31 cellular contexts compared by ENCODE assay signal in genomic region chr2:62206024-62206423, GRCh38. TPM values are rescaled to one million over a fixed set of nuclear protein-coding genes. Genes with fewer than 3 reads are reported as not detected.
DNase-seq lines count a peak whose midpoint lies in the region; ATAC-seq, FAIRE-seq and TF ChIP-seq lines count a peak whose summit lies in the region.
"Had no signal": no experiment of that assay in that cellular context is flagged by ENCODE, and none has a peak within 500 bp of the region (broad histone marks: within the 10 kb centered on the region; RNA-seq: fewer than 3 reads in every experiment).

No MANE protein-coding gene starts in this region.

- peaks cover 0 to 4% of the 10 kb centered on the region in 2 donors for H3K9me3 Mint-ChIP-seq in stimulated activated naive CD8-positive, alpha-beta T cell treated with anti-CD3 and anti-CD28 coated beads, Interleukin-15, amount 100 ng/mL, for 72 hours
- no peaks in the 10 kb centered on the region for H3K9me3 Mint-ChIP-seq in activated naive CD8-positive, alpha-beta T cell (ENCODE audit: low read depth)
- peaks cover 0 to 10% (median 0%) of the 10 kb centered on the region in 11 donors for H3K9me3 Mint-ChIP-seq in naive thymus-derived CD4-positive, alpha-beta T cell
- H3K9me3 Mint-ChIP-seq: activated naive CD4-positive, alpha-beta T cell treated with anti-CD3 and anti-CD28 coated beads, Interleukin-2, amount 50 U/mL, for 24 hours had no signal

- peaks cover 15 to 66% of the 10 kb centered on the region in 2 donors for H3K4me1 ChIP-seq in naive thymus-derived CD4-positive, alpha-beta T cell (ENCODE audit: control insufficient read depth in 2 of 2, insufficient read depth in 2 of 2, low read length in 2 of 2)
- H3K4me1 ChIP-seq: BE2C, HAP-1, SJCRH30 had no signal

- intact Hi-C loops in naive thymus-derived CD4-positive, alpha-beta T cell (cut with micrococcal nuclease) = no loop called here

- no peak for DNase-seq in stimulated activated naive CD8-positive, alpha-beta T cell treated with anti-CD3 and anti-CD28 coated beads, Interleukin-15, amount 100 ng/mL, for 72 hours
- DNase-seq in stimulated activated naive CD8-positive, alpha-beta T cell treated with anti-CD3 and anti-CD28 coated beads, Interleukin-15, Interleukin-2, amounts not matched to agents 100 U/mL and 50 U/mL, for 24 hours = no peak
- no peak for DNase-seq in naive thymus-derived CD4-positive, alpha-beta T cell
- DNase-seq in Kasumi-1 (lab: John Stamatoyannopoulos, UW) = no peak
- DNase-seq in D721Med (ENCODE audit: insufficient read length, low spot score) = no peak
- DNase-seq: ACHN; activated CD4-positive, alpha-beta T cell treated with anti-CD3 and anti-CD28 coated beads, Interleukin-2, amount 50 U/mL, for 4 hours; activated CD4-positive, CD25-positive, alpha-beta regulatory T cell; activated CD8-positive, alpha-beta memory T cell treated with anti-CD3 and anti-CD28 coated beads, Interleukin-2, amount 50 U/mL, for 4 hours; aorta; BE2C; COR-L47; DMS79 treated with DMSO at 0.1 percent for 48 hours; effector CD4-positive, alpha-beta T cell; GDM1; MV-4-11; NCI-H1436 treated with DMSO at 0.1 percent for 48 hours; NCI-H2107; NCI-H510A treated with DMSO at 0.1 percent for 48 hours; right cardiac atrium; SJCRH30; stimulated activated CD4-positive, alpha-beta T cell treated with anti-CD3 and anti-CD28 coated beads, Interleukin-1b, Interleukin-23, amount 100 ng/mL, for 48 hours; stomach had no signal

- peaks cover 15% of the 10 kb centered on the region for H3K36me3 Mint-ChIP-seq in activated naive CD8-positive, alpha-beta T cell
- H3K36me3 Mint-ChIP-seq in naive thymus-derived CD4-positive, alpha-beta T cell = peaks cover 3 to 43% (median 21%) of the 10 kb centered on the region in 5 donors

- H3K9me3 ChIP-seq in naive thymus-derived CD4-positive, alpha-beta T cell (ENCODE audit: control insufficient read depth in 2 of 3, low read length in 3 of 3) = no peaks in the 10 kb centered on the region
- H3K9me3 ChIP-seq: BE2C, HAP-1, SJCRH30, stomach had no signal

- no peak for FAIRE-seq in D721Med (lab: Jason Lieb, UNC)
- FAIRE-seq: colon had no signal

- POLR2A ChIA-PET in naive thymus-derived CD4-positive, alpha-beta T cell (lab: Charles Lee) = no interaction called here

- H3K4me3 Mint-ChIP-seq in stimulated activated naive CD8-positive, alpha-beta T cell treated with anti-CD3 and anti-CD28 coated beads, Interleukin-15, amount 100 ng/mL, for 72 hours = peak overlapping the region; percentile 54 to 72
- H3K4me3 Mint-ChIP-seq in activated naive CD8-positive, alpha-beta T cell = no peak overlapping the region
- no peak overlapping the region for H3K4me3 Mint-ChIP-seq in naive thymus-derived CD4-positive, alpha-beta T cell
- H3K4me3 Mint-ChIP-seq: activated naive CD4-positive, alpha-beta T cell treated with anti-CD3 and anti-CD28 coated beads, Interleukin-2, amount 50 U/mL, for 24 hours; memory B cell had no signal

- peak overlapping the region; percentile 17 to 91 for H3K27ac Mint-ChIP-seq in stimulated activated naive CD8-positive, alpha-beta T cell treated with anti-CD3 and anti-CD28 coated beads, Interleukin-15, amount 100 ng/mL, for 72 hours
- H3K27ac Mint-ChIP-seq in activated naive CD8-positive, alpha-beta T cell = peak overlapping the region; percentile 87
- H3K27ac Mint-ChIP-seq in naive thymus-derived CD4-positive, alpha-beta T cell = peak overlapping the region in 6 of 9 donors; percentile 15 to 82 (median 50)
- H3K27ac Mint-ChIP-seq: activated naive CD4-positive, alpha-beta T cell treated with anti-CD3 and anti-CD28 coated beads, Interleukin-2, amount 50 U/mL, for 24 hours; memory B cell had no signal

- no peak overlapping the region for H3K4me3 ChIP-seq in naive thymus-derived CD4-positive, alpha-beta T cell (ENCODE audit: low read length)
- H3K4me3 ChIP-seq: HAP-1, SJCRH30, stomach had no signal

- TF ChIP-seq CTCF in D721Med (IDR thresholded peaks at IDR 0.05; ENCODE audit: insufficient read depth, missing control alignments) = no peak

- peaks cover 100% of the 10 kb centered on the region for H3K4me1 Mint-ChIP-seq in stimulated activated naive CD8-positive, alpha-beta T cell treated with anti-CD3 and anti-CD28 coated beads, Interleukin-15, amount 100 ng/mL, for 72 hours
- H3K4me1 Mint-ChIP-seq in activated naive CD8-positive, alpha-beta T cell (ENCODE audit: low read depth) = peaks cover 96% of the 10 kb centered on the region
- peaks cover 64 to 97% (median 89%) of the 10 kb centered on the region in 7 donors for H3K4me1 Mint-ChIP-seq in naive thymus-derived CD4-positive, alpha-beta T cell

- no peak for ATAC-seq in stimulated activated naive CD8-positive, alpha-beta T cell treated with anti-CD3 and anti-CD28 coated beads, Interleukin-15, amount 100 ng/mL, for 72 hours
- ATAC-seq in stimulated activated naive CD8-positive, alpha-beta T cell treated with anti-CD3 and anti-CD28 coated beads, Interleukin-15, Interleukin-2, amounts not matched to agents 100 U/mL and 50 U/mL, for 24 hours = no peak
- no peak for ATAC-seq in naive thymus-derived CD4-positive, alpha-beta T cell
- ATAC-seq in HG03139 (IDR thresholded peaks at IDR 0.05; ENCODE audit: unreplicated experiment) = no peak
- no peak for ATAC-seq in SK-N-SH treated with all-trans-retinoic acid at 6 μM for 48 hours
- ATAC-seq: left lobe of liver had no signal

- peaks cover 0 to 4% (median 0%) of the 10 kb centered on the region in 3 experiments for H3K36me3 ChIP-seq in naive thymus-derived CD4-positive, alpha-beta T cell (ENCODE audit: control insufficient read depth in 2 of 3, insufficient read depth in 3 of 3, low read length in 3 of 3)
- H3K36me3 ChIP-seq: BE2C, HAP-1, SJCRH30, stomach had no signal

- no peaks in the 10 kb centered on the region for H3K27me3 Mint-ChIP-seq in stimulated activated naive CD8-positive, alpha-beta T cell treated with anti-CD3 and anti-CD28 coated beads, Interleukin-15, amount 100 ng/mL, for 72 hours
- no peaks in the 10 kb centered on the region for H3K27me3 Mint-ChIP-seq in activated naive CD8-positive, alpha-beta T cell
- no peaks in the 10 kb centered on the region for H3K27me3 Mint-ChIP-seq in naive thymus-derived CD4-positive, alpha-beta T cell
- H3K27me3 Mint-ChIP-seq: activated naive CD4-positive, alpha-beta T cell treated with anti-CD3 and anti-CD28 coated beads, Interleukin-2, amount 50 U/mL, for 24 hours; memory B cell had no signal

- H3K27ac ChIP-seq in naive thymus-derived CD4-positive, alpha-beta T cell (ENCODE audit: low read depth, low read length) = no peak overlapping the region
- H3K27ac ChIP-seq: SJCRH30, stomach had no signal

- H3K27me3 ChIP-seq in naive thymus-derived CD4-positive, alpha-beta T cell (ENCODE audit: control insufficient read depth in 2 of 2, insufficient read depth in 2 of 2, low read length in 2 of 2) = no peaks in the 10 kb centered on the region
- H3K27me3 ChIP-seq: BE2C, SJCRH30, stomach had no signal

- CTCF ChIA-PET in naive thymus-derived CD4-positive, alpha-beta T cell (lab: Charles Lee) = no interaction called here

TF ChIP-seq in SK-N-SH treated with all-trans-retinoic acid at 6 μM for 48 hours, 23 proteins besides CTCF, POLR2A, EP300 and RAD21 (continues in another document):
- no peak for TF ChIP-seq CSRNP3 (CRISPR knock-in tag; IDR thresholded peaks at IDR 0.05)
- TF ChIP-seq, protein P1, sequence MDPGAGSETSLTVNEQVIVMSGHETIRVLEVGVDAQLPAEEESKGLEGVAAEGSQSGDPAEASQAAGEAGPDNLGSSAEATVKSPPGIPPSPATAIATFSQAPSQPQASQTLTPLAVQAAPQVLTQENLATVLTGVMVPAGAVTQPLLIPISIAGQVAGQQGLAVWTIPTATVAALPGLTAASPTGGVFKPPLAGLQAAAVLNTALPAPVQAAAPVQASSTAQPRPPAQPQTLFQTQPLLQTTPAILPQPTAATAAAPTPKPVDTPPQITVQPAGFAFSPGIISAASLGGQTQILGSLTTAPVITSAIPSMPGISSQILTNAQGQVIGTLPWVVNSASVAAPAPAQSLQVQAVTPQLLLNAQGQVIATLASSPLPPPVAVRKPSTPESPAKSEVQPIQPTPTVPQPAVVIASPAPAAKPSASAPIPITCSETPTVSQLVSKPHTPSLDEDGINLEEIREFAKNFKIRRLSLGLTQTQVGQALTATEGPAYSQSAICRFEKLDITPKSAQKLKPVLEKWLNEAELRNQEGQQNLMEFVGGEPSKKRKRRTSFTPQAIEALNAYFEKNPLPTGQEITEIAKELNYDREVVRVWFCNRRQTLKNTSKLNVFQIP (CRISPR knock-in tag; IDR thresholded peaks at IDR 0.05; ENCODE audit: borderline replicate concordance, low read depth) = no peak
- no peak for TF ChIP-seq ZFP30 (CRISPR knock-in tag; IDR thresholded peaks at IDR 0.05)
- TF ChIP-seq ESRRG (CRISPR knock-in tag; IDR thresholded peaks at IDR 0.05) = no peak
- no peak for TF ChIP-seq BACH2 (CRISPR knock-in tag; IDR thresholded peaks at IDR 0.05; ENCODE audit: borderline replicate concordance)
- TF ChIP-seq ISL1 (CRISPR knock-in tag; IDR thresholded peaks at IDR 0.05) = no peak
- no peak for TF ChIP-seq SNAI2 (CRISPR knock-in tag; IDR thresholded peaks at IDR 0.05)

RNA-seq across cellular contexts. Expression of gene B3GNT2, which starts 10.1 kb away (rescaled TPM):
- total RNA-seq in naive thymus-derived CD4-positive, alpha-beta T cell = 10 to 100 TPM; 16.9 to 37.0 (median 34.7) TPM
- 10 to 100 TPM; 16.3 to 20.3 TPM for polyA plus RNA-seq in naive thymus-derived CD4-positive, alpha-beta T cell

Comparison
In these comparisons a context has a peak if more than half of its experiments do, and no peak if none do; other contexts are left out.
1. H3K4me3 Mint-ChIP-seq: peak in stimulated activated naive CD8-positive, alpha-beta T cell treated with anti-CD3 and anti-CD28 coated beads, Interleukin-15, amount 100 ng/mL, for 72 hours (2 of 2); none in activated naive CD8-positive, alpha-beta T cell (single experiment) and naive thymus-derived CD4-positive, alpha-beta T cell (0 of 10).
2. Peak in every context shown above with its lines, with median percentiles within 50 percentile points of each other: H3K27ac Mint-ChIP-seq.